Comparison of ENCODE assay signal across 1 cellular context in the genomic region with DNA sequence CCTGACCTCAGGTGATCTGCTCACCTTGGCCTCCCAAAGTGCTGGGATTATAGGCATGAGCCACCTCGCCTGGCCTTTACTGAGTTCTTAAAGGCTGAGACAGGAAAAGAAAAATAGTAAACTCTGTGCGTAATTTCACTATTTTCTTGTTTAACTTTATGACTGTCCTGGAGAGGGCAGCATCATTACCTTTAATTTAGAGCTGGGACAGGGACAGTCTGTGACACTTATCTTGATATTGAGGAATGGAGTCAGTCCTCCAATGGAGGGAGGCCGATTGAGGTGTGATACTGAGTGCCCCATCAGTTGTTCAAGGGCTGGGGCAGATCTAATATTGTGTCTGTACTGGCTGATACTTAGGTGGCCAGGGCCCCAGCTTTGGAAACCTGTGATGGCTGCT.
TF ChIP-seq lines count a peak whose summit lies in the region.

No MANE protein-coding gene starts in this region.

TF ChIP-seq in SK-N-SH treated with all-trans-retinoic acid at 6 μM for 48 hours, 23 proteins besides CTCF, POLR2A, EP300 and RAD21 (continued from another document):
- TF ChIP-seq, protein P1, sequence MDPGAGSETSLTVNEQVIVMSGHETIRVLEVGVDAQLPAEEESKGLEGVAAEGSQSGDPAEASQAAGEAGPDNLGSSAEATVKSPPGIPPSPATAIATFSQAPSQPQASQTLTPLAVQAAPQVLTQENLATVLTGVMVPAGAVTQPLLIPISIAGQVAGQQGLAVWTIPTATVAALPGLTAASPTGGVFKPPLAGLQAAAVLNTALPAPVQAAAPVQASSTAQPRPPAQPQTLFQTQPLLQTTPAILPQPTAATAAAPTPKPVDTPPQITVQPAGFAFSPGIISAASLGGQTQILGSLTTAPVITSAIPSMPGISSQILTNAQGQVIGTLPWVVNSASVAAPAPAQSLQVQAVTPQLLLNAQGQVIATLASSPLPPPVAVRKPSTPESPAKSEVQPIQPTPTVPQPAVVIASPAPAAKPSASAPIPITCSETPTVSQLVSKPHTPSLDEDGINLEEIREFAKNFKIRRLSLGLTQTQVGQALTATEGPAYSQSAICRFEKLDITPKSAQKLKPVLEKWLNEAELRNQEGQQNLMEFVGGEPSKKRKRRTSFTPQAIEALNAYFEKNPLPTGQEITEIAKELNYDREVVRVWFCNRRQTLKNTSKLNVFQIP (CRISPR knock-in tag; IDR thresholded peaks at IDR 0.05; ENCODE audit: borderline replicate concordance, low read depth) = no peak
- TF ChIP-seq, protein P2, sequence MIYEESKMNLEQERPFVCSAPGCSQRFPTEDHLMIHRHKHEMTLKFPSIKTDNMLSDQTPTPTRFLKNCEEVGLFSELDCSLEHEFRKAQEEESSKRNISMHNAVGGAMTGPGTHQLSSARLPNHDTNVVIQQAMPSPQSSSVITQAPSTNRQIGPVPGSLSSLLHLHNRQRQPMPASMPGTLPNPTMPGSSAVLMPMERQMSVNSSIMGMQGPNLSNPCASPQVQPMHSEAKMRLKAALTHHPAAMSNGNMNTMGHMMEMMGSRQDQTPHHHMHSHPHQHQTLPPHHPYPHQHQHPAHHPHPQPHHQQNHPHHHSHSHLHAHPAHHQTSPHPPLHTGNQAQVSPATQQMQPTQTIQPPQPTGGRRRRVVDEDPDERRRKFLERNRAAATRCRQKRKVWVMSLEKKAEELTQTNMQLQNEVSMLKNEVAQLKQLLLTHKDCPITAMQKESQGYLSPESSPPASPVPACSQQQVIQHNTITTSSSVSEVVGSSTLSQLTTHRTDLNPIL (CRISPR knock-in tag; IDR thresholded peaks at IDR 0.05; ENCODE audit: low read depth) = no peak
- TF ChIP-seq ZNF8 (CRISPR knock-in tag; IDR thresholded peaks at IDR 0.05) = no peak
